ENCODE assay signal across 8 cellular contexts in genomic region chr17:38749222-38750043, GRCh38. TPM values are rescaled to one million over a fixed set of nuclear protein-coding genes. Genes with fewer than 3 reads are reported as not detected.
DNase-seq lines count a peak whose midpoint lies in the region; ATAC-seq and TF ChIP-seq lines count a peak whose summit lies in the region.

No MANE protein-coding gene starts in this region.

- H3K27me3 Mint-ChIP-seq in naive B cell: peaks cover 22 to 46% (median 42%) of the 10 kb centered on the region in 3 donors

- H3K4me1 Mint-ChIP-seq in naive B cell: peaks cover 47 to 63% (median 60%) of the 10 kb centered on the region in 3 donors

- peaks cover 13% of the 10 kb centered on the region for H3K4me1 ChIP-seq in ES-I3 (ENCODE audit: insufficient read depth, low read length)
- H3K4me1 ChIP-seq in esophagus squamous epithelium: peaks cover 48 to 86% (median 52%) of the 10 kb centered on the region in 3 donors

- 0% methylated on average over 4 to 14 of the region's 79 CpGs for WGBS in esophagus squamous epithelium, 2 donors

- H3K27me3 ChIP-seq in esophagus squamous epithelium: peaks cover 0 to 20% (median 0%) of the 10 kb centered on the region in 4 donors

- TF ChIP-seq CTCF in esophagus squamous epithelium (IDR thresholded peaks at IDR 0.05): no peak

- ATAC-seq in naive B cell (ENCODE audit: low read depth in 2 of 2): no peak
- ATAC-seq in HG03108 (IDR thresholded peaks at IDR 0.05; ENCODE audit: unreplicated experiment): no peak

- TF ChIP-seq POLR2A in esophagus squamous epithelium (IDR thresholded peaks at IDR 0.05): peak in 2 of 4 donors; percentile 63 to 66

- peak overlapping the region; percentile 50 to 88 (median 86) for H3K4me3 ChIP-seq in esophagus squamous epithelium

- H3K4me3 Mint-ChIP-seq in naive B cell: peak overlapping the region; percentile 58 to 99 (median 88)

- peak overlapping the region in 2 of 6 donors; percentile 61 to 82 for H3K27ac Mint-ChIP-seq in naive B cell

- DNase-seq in M059J (ENCODE audit: low read depth) (peak; percentile 87), UCSD-AML1 (lab: John Stamatoyannopoulos, UW; ENCODE audit: unreplicated experiment) (peak; percentile 80), esophagus squamous epithelium (lab: John Stamatoyannopoulos, UW) (no peak), naive B cell (no peak), NCI-H2107 (lab: John Stamatoyannopoulos, UW) (no peak), medulla oblongata (ENCODE audit: extremely low spot score) (no peak)

- H3K9ac ChIP-seq in ES-I3 (ENCODE audit: low read depth, low read length): peak overlapping the region; percentile 69

- peaks cover 0 to 4% (median 0%) of the 10 kb centered on the region in 7 donors for H3K9me3 Mint-ChIP-seq in naive B cell

- H3K36me3 Mint-ChIP-seq in naive B cell: peaks cover 0 to 15% of the 10 kb centered on the region in 2 donors

- H3K9me3 ChIP-seq in ES-I3 (ENCODE audit: control insufficient read depth, insufficient read depth, low read length) (no peaks in the 10 kb centered on the region), esophagus squamous epithelium (no peaks in the 10 kb centered on the region)

- intact Hi-C loops in esophagus squamous epithelium (cut with DNase I): no loop called here

- peak overlapping the region; percentile 74 to 94 (median 88) for H3K27ac ChIP-seq in esophagus squamous epithelium

- H3K36me3 ChIP-seq in ES-I3 (ENCODE audit: insufficient read depth, low read length) (peaks cover 4% of the 10 kb centered on the region; the same call in 1 of the 2 replicates), esophagus squamous epithelium (peaks cover 0 to 6% (median 0%) of the 10 kb centered on the region in 3 donors)

RNA-seq across cellular contexts. Expression of gene PCGF2, which starts 1.3 kb away (rescaled TPM):
- 3.2 and 5.0 TPM in 2 replicates for total RNA-seq in M059J (2014; rRNA removed; shearing (Covaris generic))
- 10 to 100 TPM in 1 of 4 donors, 1 to 10 TPM in 3; 2.5 to 11.8 (median 3.4) TPM for total RNA-seq in esophagus squamous epithelium
- not detected for polyA plus RNA-seq in naive B cell (ENCODE audit: low read depth in 6 of 6)

RNA-seq across cellular contexts. Expression of gene PSMB3, which starts 3.1 kb away (rescaled TPM):
- total RNA-seq in M059J (2014; rRNA removed; shearing (Covaris generic)): 410 and 440 TPM in 2 replicates
- total RNA-seq in esophagus squamous epithelium: 100 to 1,000 TPM; 128 to 177 (median 145) TPM
- polyA plus RNA-seq in naive B cell (ENCODE audit: low read depth in 6 of 6): 100 to 1,000 TPM; 326 to 642 (median 411) TPM

RNA-seq across cellular contexts. Expression of gene CISD3, which starts 19.3 kb away (rescaled TPM):
- total RNA-seq in M059J (2014; rRNA removed; shearing (Covaris generic)): 4.7 and 5.9 TPM in 2 replicates
- total RNA-seq in esophagus squamous epithelium: 1 to 10 TPM; 4.9 to 8.3 (median 7.8) TPM
- polyA plus RNA-seq in naive B cell (ENCODE audit: low read depth in 6 of 6): 10 to 100 TPM; 19.1 to 31.5 (median 21.2) TPM

RNA-seq across cellular contexts. Expression of gene MLLT6, which starts 44.4 kb away (rescaled TPM):
- 9.7 and 17.0 TPM in 2 replicates for total RNA-seq in M059J (2014; rRNA removed; shearing (Covaris generic))
- total RNA-seq in esophagus squamous epithelium: 10 to 100 TPM; 30.6 to 79.7 (median 35.1) TPM
- 1 to 10 TPM; 1.7 to 9.0 (median 4.7) TPM for polyA plus RNA-seq in naive B cell (ENCODE audit: low read depth in 6 of 6)

RNA-seq across cellular contexts. Expression of gene PIP4K2B, which starts 49.9 kb away (rescaled TPM):
- total RNA-seq in M059J (2014; rRNA removed; shearing (Covaris generic)): 41.6 and 45.4 TPM in 2 replicates
- total RNA-seq in esophagus squamous epithelium: 10 to 100 TPM; 14.4 to 32.6 (median 24.1) TPM
- 10 to 100 TPM; 10.1 to 14.5 (median 11.8) TPM for polyA plus RNA-seq in naive B cell (ENCODE audit: low read depth in 6 of 6)

Comparison
In these comparisons a context has a peak if more than half of its experiments do, and no peak if none do; other contexts are left out.
1. DNase-seq: peak in M059J (single experiment) and UCSD-AML1 (single experiment); none in esophagus squamous epithelium (single experiment), naive B cell (single experiment), NCI-H2107 (single experiment) and medulla oblongata (single experiment).